In the genomic region with DNA sequence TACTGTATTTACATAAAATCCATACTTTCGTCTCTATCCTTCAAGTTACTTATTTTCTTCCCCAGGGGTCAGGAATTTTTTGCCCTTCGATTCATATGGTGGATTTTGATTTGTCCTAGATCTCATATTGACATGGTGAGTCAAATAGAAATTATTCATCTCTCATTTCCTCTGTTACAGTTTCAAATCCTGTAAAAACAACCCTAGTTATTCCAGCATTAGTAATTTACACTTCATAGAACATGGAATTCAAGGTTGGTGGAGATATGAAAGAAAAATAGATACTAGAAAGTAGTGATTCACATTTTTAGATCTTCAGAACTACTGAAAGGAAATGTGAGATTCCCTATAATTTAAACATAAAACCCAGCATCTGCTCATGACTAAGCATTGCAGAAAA, we compare ENCODE assay signal across 30 cellular contexts.
"Had no signal": no experiment of that assay in that cellular context is flagged by ENCODE, and none has a peak within 500 bp of the region (broad histone marks: within the 10 kb centered on the region; RNA-seq: fewer than 3 reads in every experiment).

No MANE protein-coding gene starts in this region.

- H3K36me3 ChIP-seq: adrenal gland, sigmoid colon, uterus had no signal

- H3K4me3 ChIP-seq: adrenal gland, psoas muscle, sigmoid colon, uterus had no signal

- DNase-seq: activated CD4-positive, alpha-beta T cell treated with anti-CD3 and anti-CD28 coated beads for 4 hours; activated CD4-positive, alpha-beta T cell treated with anti-CD3 and anti-CD28 coated beads, Interleukin-2, amount 50 U/mL, for 4 hours; activated CD8-positive, alpha-beta memory T cell treated with anti-CD3 and anti-CD28 coated beads for 24 hours; activated effector memory CD4-positive, alpha-beta T cell treated with Interleukin-2 at 50 U/mL for 16 hours; activated naive CD4-positive, alpha-beta T cell treated with anti-CD3 and anti-CD28 coated beads for 36 hours; activated naive CD8-positive, alpha-beta T cell treated with anti-CD3 and anti-CD28 coated beads for 36 hours; adrenal gland; aorta; central memory CD4-positive, alpha-beta T cell; glutamatergic neuron; islet precursor cell; left colon; midbrain; naive thymus-derived CD4-positive, alpha-beta T cell; nucleus accumbens; psoas muscle; sigmoid colon; small intestine; stimulated activated CD4-positive, alpha-beta T cell treated with anti-CD3 and anti-CD28 coated beads, Interleukin-4, amount 100 ng/mL, for 4 hours; stimulated activated CD8-positive, alpha-beta memory T cell treated with anti-CD3 and anti-CD28 coated beads, Interleukin-4, amount 100 ng/mL, for 48 hours; stimulated activated naive CD8-positive, alpha-beta T cell treated with anti-CD3 and anti-CD28 coated beads, Interleukin-15, amount 100 ng/mL, for 72 hours; substantia nigra; T-helper 1 cell; uterus had no signal

- H3K4me1 Mint-ChIP-seq: activated naive CD8-positive, alpha-beta T cell treated with anti-CD3 and anti-CD28 coated beads for 36 hours; brain; memory B cell; naive thymus-derived CD4-positive, alpha-beta T cell; stimulated activated memory B cell treated with anti-CD40 and anti-IgM and Interleukin-4, amounts not matched to agents 10 μg/mL and 1 μg/mL and 100 μg/mL, for 72 hours; stimulated activated naive CD8-positive, alpha-beta T cell treated with anti-CD3 and anti-CD28 coated beads, Interleukin-15, amount 100 ng/mL, for 72 hours had no signal

- H3K4me3 Mint-ChIP-seq: activated naive CD4-positive, alpha-beta T cell treated with anti-CD3 and anti-CD28 coated beads for 36 hours; activated naive CD8-positive, alpha-beta T cell treated with anti-CD3 and anti-CD28 coated beads for 36 hours; brain; memory B cell; naive thymus-derived CD4-positive, alpha-beta T cell; stimulated activated memory B cell treated with anti-CD40 and anti-IgM and Interleukin-4, amounts not matched to agents 10 μg/mL and 1 μg/mL and 100 μg/mL, for 72 hours; stimulated activated naive CD8-positive, alpha-beta T cell treated with anti-CD3 and anti-CD28 coated beads, Interleukin-15, amount 100 ng/mL, for 72 hours; type B pancreatic cell had no signal

- ATAC-seq: left colon; naive thymus-derived CD4-positive, alpha-beta T cell; psoas muscle; stimulated activated memory B cell treated with anti-CD40 and anti-IgM and Interleukin-4, amounts not matched to agents 10 μg/mL and 1 μg/mL and 100 μg/mL, for 72 hours; stimulated activated naive CD8-positive, alpha-beta T cell treated with anti-CD3 and anti-CD28 coated beads, Interleukin-15, amount 100 ng/mL, for 72 hours had no signal

- H3K27ac Mint-ChIP-seq: activated naive CD4-positive, alpha-beta T cell treated with anti-CD3 and anti-CD28 coated beads for 36 hours; activated naive CD8-positive, alpha-beta T cell treated with anti-CD3 and anti-CD28 coated beads for 36 hours; brain; memory B cell; naive thymus-derived CD4-positive, alpha-beta T cell; stimulated activated memory B cell treated with anti-CD40 and anti-IgM and Interleukin-4, amounts not matched to agents 10 μg/mL and 1 μg/mL and 100 μg/mL, for 72 hours; stimulated activated naive CD8-positive, alpha-beta T cell treated with anti-CD3 and anti-CD28 coated beads, Interleukin-15, amount 100 ng/mL, for 72 hours; type B pancreatic cell had no signal

- H3K36me3 Mint-ChIP-seq: activated naive CD8-positive, alpha-beta T cell treated with anti-CD3 and anti-CD28 coated beads for 36 hours; brain; memory B cell; stimulated activated memory B cell treated with anti-CD40 and anti-IgM and Interleukin-4, amounts not matched to agents 10 μg/mL and 1 μg/mL and 100 μg/mL, for 72 hours; type B pancreatic cell had no signal

- H3K9me3 ChIP-seq: adrenal gland, psoas muscle, uterus had no signal

- H3K27ac ChIP-seq: adrenal gland, parathyroid adenoma, psoas muscle, sigmoid colon, uterus, VCaP had no signal

- H3K27me3 Mint-ChIP-seq: activated naive CD8-positive, alpha-beta T cell treated with anti-CD3 and anti-CD28 coated beads for 36 hours; brain; memory B cell; naive thymus-derived CD4-positive, alpha-beta T cell; stimulated activated memory B cell treated with anti-CD40 and anti-IgM and Interleukin-4, amounts not matched to agents 10 μg/mL and 1 μg/mL and 100 μg/mL, for 72 hours; stimulated activated naive CD8-positive, alpha-beta T cell treated with anti-CD3 and anti-CD28 coated beads, Interleukin-15, amount 100 ng/mL, for 72 hours; type B pancreatic cell had no signal

- H3K27me3 ChIP-seq: adrenal gland, sigmoid colon, uterus had no signal
